Comparison of ENCODE assay signal across 16 cellular contexts in genomic region chr17:74107107-74107506, GRCh38.
A peak's percentile ranks its signal among the peaks of the same experiment; 100 is the strongest.
DNase-seq lines count a peak whose midpoint lies in the region; TF ChIP-seq lines count a peak whose summit lies in the region.
"Had no signal": no experiment of that assay in that cellular context is flagged by ENCODE, and none has a peak within 500 bp of the region (broad histone marks: within the 10 kb centered on the region; RNA-seq: fewer than 3 reads in every experiment).

No MANE protein-coding gene starts in this region.

- no peak overlapping the region for H2BK5ac ChIP-seq in mesendoderm (ENCODE audit: low read length)
- no peak overlapping the region for H2BK5ac ChIP-seq in trophoblast cell (ENCODE audit: low read depth, low read length, poor library complexity)

- H2AFZ ChIP-seq in trophoblast cell (ENCODE audit: insufficient read depth, low read length, poor library complexity): no peak overlapping the region
- H2AFZ ChIP-seq: GM23338 had no signal

- WGBS in mesendoderm (ENCODE audit: extremely low coverage, insufficient coverage, low lambda C conversion rate): no CpG with 5 or more reads among the region's 15 CpGs
- no CpG with 5 or more reads among the region's 15 CpGs for WGBS in trophoblast cell (ENCODE audit: extremely low coverage, insufficient coverage, insufficient read length)

- no peak overlapping the region for H4K8ac ChIP-seq in mesendoderm (ENCODE audit: low read depth, low read length)
- no peak overlapping the region for H4K8ac ChIP-seq in trophoblast cell (ENCODE audit: low read depth, low read length)

- H2BK120ac ChIP-seq in mesendoderm (ENCODE audit: low read depth, low read length) (no peak overlapping the region), trophoblast cell (ENCODE audit: insufficient read depth, low read length, poor library complexity) (no peak overlapping the region)

- no peak overlapping the region for H3K56ac ChIP-seq in mesendoderm (ENCODE audit: low read length)

- H3K79me2 ChIP-seq in mesendoderm (ENCODE audit: control insufficient read depth, insufficient read depth, low read length): no peaks in the 10 kb centered on the region
- no peaks in the 10 kb centered on the region for H3K79me2 ChIP-seq in trophoblast cell (ENCODE audit: control insufficient read depth, insufficient read depth, low read length, poor library complexity)

- H2BK15ac ChIP-seq in mesendoderm (replicated peaks; ENCODE audit: low read depth): no peak overlapping the region

- no peak overlapping the region for H3K23ac ChIP-seq in mesendoderm (ENCODE audit: low read length)
- H3K23ac ChIP-seq in trophoblast cell (ENCODE audit: low read length): peak overlapping the region; percentile 29

- H3K4ac ChIP-seq in mesendoderm (ENCODE audit: low read depth, low read length): no peak overlapping the region
- H3K4ac ChIP-seq in trophoblast cell (ENCODE audit: low read depth, low read length): no peak overlapping the region

- no peak overlapping the region for H4K91ac ChIP-seq in trophoblast cell (ENCODE audit: low read depth, low read length)

- no peak overlapping the region for H3K4me3 ChIP-seq in WERI-Rb-1 (ENCODE audit: low read depth, low read length)
- H3K4me3 ChIP-seq in mesendoderm (ENCODE audit: low read length): no peak overlapping the region
- H3K4me3 ChIP-seq in trophoblast cell (ENCODE audit: low read depth, low read length): peak overlapping the region; percentile 6
- H3K4me3 ChIP-seq: GM23338, HAP-1 had no signal

- no peaks in the 10 kb centered on the region for H3K79me1 ChIP-seq in mesendoderm (ENCODE audit: low read length)
- no peaks in the 10 kb centered on the region for H3K79me1 ChIP-seq in trophoblast cell (ENCODE audit: low read length)

- TF ChIP-seq CTCF in WERI-Rb-1 (IDR thresholded peaks at IDR 0.05; ENCODE audit: low read depth, low read length): no peak

- H3K27ac ChIP-seq in WERI-Rb-1 (peak overlapping the region; percentile 98), mesendoderm (ENCODE audit: low read depth, low read length) (no peak overlapping the region), trophoblast cell (ENCODE audit: low read depth, low read length) (no peak overlapping the region)

- no peak overlapping the region for H3K18ac ChIP-seq in mesendoderm (ENCODE audit: low read length)
- no peak overlapping the region for H3K18ac ChIP-seq in trophoblast cell (ENCODE audit: low read length)

- H3K4me1 ChIP-seq in mesendoderm (ENCODE audit: control insufficient read depth, low read depth, low read length) (peaks cover 7% of the 10 kb centered on the region), trophoblast cell (ENCODE audit: control insufficient read depth in 1 of 2, insufficient read depth in 2 of 2, low read length in 2 of 2) (no peaks in the 10 kb centered on the region)
- H3K4me1 ChIP-seq: HAP-1 had no signal

- H4K12ac ChIP-seq in trophoblast cell (ENCODE audit: low read depth, low read length): no peak overlapping the region

- no peak overlapping the region for H3K9ac ChIP-seq in mesendoderm (ENCODE audit: low read length)
- H3K9ac ChIP-seq in trophoblast cell (ENCODE audit: low read length): no peak overlapping the region

- no peak overlapping the region for H2BK12ac ChIP-seq in trophoblast cell (ENCODE audit: low read length)

- no peak overlapping the region for H3K4me2 ChIP-seq in mesendoderm (ENCODE audit: low read length)
- no peak overlapping the region for H3K4me2 ChIP-seq in trophoblast cell (ENCODE audit: low read length)
- H3K4me2 ChIP-seq: GM23338 had no signal

- H2AK5ac ChIP-seq in mesendoderm (ENCODE audit: low read length): peak overlapping the region; percentile 12
- H2AK5ac ChIP-seq in trophoblast cell (ENCODE audit: low read length): no peak overlapping the region

- DNase-seq in WERI-Rb-1 (no peak), mesendoderm (no peak), trophoblast cell (no peak), SW480 (ENCODE audit: low spot score) (no peak), iPS-NIHi11 (ENCODE audit: low spot score) (no peak), inferior parietal cortex (ENCODE audit: extremely low spot score) (no peak)
- DNase-seq: C1 segment of cervical spinal cord; Calu3; CD4-positive, alpha-beta memory T cell; COR-L47; DMS53; DMS79 treated with DMSO at 0.1 percent for 48 hours; GF-D8; HFFc6 had no signal

- no peaks in the 10 kb centered on the region for H3K27me3 ChIP-seq in WERI-Rb-1 (ENCODE audit: insufficient read depth, low read depth, severe bottlenecking)
- H3K27me3 ChIP-seq in mesendoderm (ENCODE audit: insufficient read depth, low read length, poor library complexity): no peaks in the 10 kb centered on the region
- H3K27me3 ChIP-seq in trophoblast cell (ENCODE audit: insufficient read depth, low read length): no peaks in the 10 kb centered on the region

- H3K36me3 ChIP-seq in WERI-Rb-1 (peaks cover 10% of the 10 kb centered on the region), mesendoderm (ENCODE audit: control insufficient read depth, insufficient read depth, low read length) (no peaks in the 10 kb centered on the region), trophoblast cell (ENCODE audit: control insufficient read depth in 1 of 2, insufficient read depth in 2 of 2, low read length in 2 of 2) (no peaks in the 10 kb centered on the region)
- H3K36me3 ChIP-seq: HAP-1 had no signal

- H3K14ac ChIP-seq in trophoblast cell (ENCODE audit: low read length): no peak overlapping the region

- H3K9me3 ChIP-seq in WERI-Rb-1 (ENCODE audit: severe bottlenecking) (peaks cover 16% of the 10 kb centered on the region), trophoblast cell (ENCODE audit: insufficient read depth, low read depth, low read length) (peaks cover 6% of the 10 kb centered on the region)
- H3K9me3 ChIP-seq: HAP-1 had no signal

- no peak overlapping the region for H4K5ac ChIP-seq in mesendoderm (ENCODE audit: low read length)
